ENCODE assay signal across 20 cellular contexts in the genomic region with DNA sequence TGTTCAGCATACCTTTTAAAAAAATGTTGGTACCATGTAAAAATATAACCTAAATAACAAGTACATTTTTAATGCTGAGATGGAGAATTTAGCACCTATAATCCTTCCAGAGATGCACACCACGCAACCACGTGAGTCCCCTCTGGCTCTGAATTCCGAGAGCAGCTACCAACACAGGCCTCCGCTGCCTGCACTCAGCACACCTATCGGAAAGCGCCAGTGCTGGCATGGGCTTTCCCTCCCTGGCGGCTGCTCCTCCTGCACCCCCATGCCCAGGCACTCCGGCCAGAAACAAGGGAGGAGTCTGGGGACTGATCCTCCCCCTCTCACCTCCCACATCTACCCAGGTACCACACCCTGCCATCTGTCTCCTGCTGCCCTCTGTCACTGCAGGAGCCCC. TPM values are rescaled to one million over a fixed set of nuclear protein-coding genes. Genes with fewer than 3 reads are reported as not detected.
A peak's percentile ranks its signal among the peaks of the same experiment; 100 is the strongest.
DNase-seq lines count a peak whose midpoint lies in the region; ATAC-seq and TF ChIP-seq lines count a peak whose summit lies in the region.
"Had no signal": no experiment of that assay in that cellular context is flagged by ENCODE, and none has a peak within 500 bp of the region (broad histone marks: within the 10 kb centered on the region; RNA-seq: fewer than 3 reads in every experiment).

No MANE protein-coding gene starts in this region.

- intact Hi-C loops in heart right ventricle (cut with DNase I): loop anchor here in 2 of 10 donors (5.0 kb wide), 1 partner anchor 44 kb away; no protein-coding TSS in a partner anchor

- CTCF ChIA-PET in activated naive CD4-positive, alpha-beta T cell treated with anti-CD3 and anti-CD28 coated beads, Interleukin-2, amount 10 ng/mL, durations not matched to agents 7 days and 5 days (lab: Charles Lee): no interaction called here
- CTCF ChIA-PET in WTC11 (lab: Charles Lee): interaction anchor here (1.3 to 2.5 kb wide), 2 partner anchors 22 to 44 kb away, joined by 3 to 12 read pairs; no protein-coding TSS in a partner anchor

- H3K9me3 ChIP-seq in heart right ventricle: no peaks in the 10 kb centered on the region
- H3K9me3 ChIP-seq: A549, left lung, Peyer's patch, upper lobe of left lung had no signal

- no peaks in the 10 kb centered on the region for H3K27me3 Mint-ChIP-seq in activated naive CD4-positive, alpha-beta T cell treated with anti-CD3 and anti-CD28 coated beads, Interleukin-2, amount 10 ng/mL, durations not matched to agents 7 days and 5 days
- H3K27me3 Mint-ChIP-seq in activated naive CD8-positive, alpha-beta T cell: no peaks in the 10 kb centered on the region
- H3K27me3 Mint-ChIP-seq in stimulated activated naive B cell treated with anti-CD40 and anti-IgM and Interleukin-4, amounts not matched to agents 10 μg/mL and 1 μg/mL and 100 μg/mL, for 72 hours: no peaks in the 10 kb centered on the region
- no peaks in the 10 kb centered on the region for H3K27me3 Mint-ChIP-seq in WTC11 (ENCODE audit: low read depth)
- H3K27me3 Mint-ChIP-seq: progenitor cell of endocrine pancreas had no signal

- peak overlapping the region in 2 of 10 donors; percentile 13 to 24 for H3K27ac ChIP-seq in heart right ventricle
- H3K27ac ChIP-seq: A549, HL-60, left lung, Peyer's patch, upper lobe of left lung had no signal

- H3K4me3 Mint-ChIP-seq in activated naive CD4-positive, alpha-beta T cell treated with anti-CD3 and anti-CD28 coated beads, Interleukin-2, amount 10 ng/mL, durations not matched to agents 7 days and 5 days: no peak overlapping the region
- no peak overlapping the region for H3K4me3 Mint-ChIP-seq in activated naive CD8-positive, alpha-beta T cell
- H3K4me3 Mint-ChIP-seq in stimulated activated naive B cell treated with anti-CD40 and anti-IgM and Interleukin-4, amounts not matched to agents 10 μg/mL and 1 μg/mL and 100 μg/mL, for 72 hours: no peak overlapping the region
- H3K4me3 Mint-ChIP-seq in WTC11: no peak overlapping the region

- ATAC-seq in heart right ventricle (peak; percentile 26 to 66 (median 44)), WTC11 (no peak)
- ATAC-seq in stimulated activated naive B cell treated with anti-CD40 and anti-IgM and Interleukin-4, amounts not matched to agents 10 μg/mL and 1 μg/mL and 100 μg/mL, for 72 hours (replicated peaks): no peak
- ATAC-seq: A549; left lung; stimulated activated naive CD8-positive, alpha-beta T cell treated with anti-CD3 and anti-CD28 coated beads, Interleukin-15, Interleukin-2, amounts not matched to agents 100 U/mL and 50 U/mL, for 24 hours had no signal

- WGBS in heart right ventricle, 2 donors: 58 to 61% methylated on average over 8 of the region's 8 CpGs

- no peaks in the 10 kb centered on the region for H3K36me3 ChIP-seq in heart right ventricle
- H3K36me3 ChIP-seq: left lung, Peyer's patch had no signal

- no peaks in the 10 kb centered on the region for H3K9me3 Mint-ChIP-seq in activated naive CD4-positive, alpha-beta T cell treated with anti-CD3 and anti-CD28 coated beads, Interleukin-2, amount 10 ng/mL, durations not matched to agents 7 days and 5 days
- H3K9me3 Mint-ChIP-seq in activated naive CD8-positive, alpha-beta T cell (ENCODE audit: low read depth): no peaks in the 10 kb centered on the region
- H3K9me3 Mint-ChIP-seq in stimulated activated naive B cell treated with anti-CD40 and anti-IgM and Interleukin-4, amounts not matched to agents 10 μg/mL and 1 μg/mL and 100 μg/mL, for 72 hours: no peaks in the 10 kb centered on the region
- H3K9me3 Mint-ChIP-seq in WTC11: no peaks in the 10 kb centered on the region

- peaks cover 15% of the 10 kb centered on the region for H3K36me3 Mint-ChIP-seq in activated naive CD4-positive, alpha-beta T cell treated with anti-CD3 and anti-CD28 coated beads, Interleukin-2, amount 10 ng/mL, durations not matched to agents 7 days and 5 days
- H3K36me3 Mint-ChIP-seq in activated naive CD8-positive, alpha-beta T cell: no peaks in the 10 kb centered on the region
- peaks cover 19% of the 10 kb centered on the region in 2 donors for H3K36me3 Mint-ChIP-seq in stimulated activated naive B cell treated with anti-CD40 and anti-IgM and Interleukin-4, amounts not matched to agents 10 μg/mL and 1 μg/mL and 100 μg/mL, for 72 hours
- H3K36me3 Mint-ChIP-seq in WTC11: no peaks in the 10 kb centered on the region; the same call in 1 of the 2 replicates

- peaks cover 16 to 61% (median 50%) of the 10 kb centered on the region in 9 donors for H3K4me1 ChIP-seq in heart right ventricle

- H3K4me1 Mint-ChIP-seq in activated naive CD4-positive, alpha-beta T cell treated with anti-CD3 and anti-CD28 coated beads, Interleukin-2, amount 10 ng/mL, durations not matched to agents 7 days and 5 days: peaks cover 57% of the 10 kb centered on the region
- H3K4me1 Mint-ChIP-seq in activated naive CD8-positive, alpha-beta T cell (ENCODE audit: low read depth): peaks cover 71% of the 10 kb centered on the region
- H3K4me1 Mint-ChIP-seq in stimulated activated naive B cell treated with anti-CD40 and anti-IgM and Interleukin-4, amounts not matched to agents 10 μg/mL and 1 μg/mL and 100 μg/mL, for 72 hours: peaks cover 47 to 80% of the 10 kb centered on the region in 2 donors
- H3K4me1 Mint-ChIP-seq in WTC11: peaks cover 27% of the 10 kb centered on the region

- peak overlapping the region; percentile 62 for H3K27ac Mint-ChIP-seq in activated naive CD4-positive, alpha-beta T cell treated with anti-CD3 and anti-CD28 coated beads, Interleukin-2, amount 10 ng/mL, durations not matched to agents 7 days and 5 days
- H3K27ac Mint-ChIP-seq in activated naive CD8-positive, alpha-beta T cell: peak overlapping the region; percentile 68
- peak overlapping the region; percentile 38 for H3K27ac Mint-ChIP-seq in stimulated activated naive B cell treated with anti-CD40 and anti-IgM and Interleukin-4, amounts not matched to agents 10 μg/mL and 1 μg/mL and 100 μg/mL, for 72 hours
- no peak overlapping the region for H3K27ac Mint-ChIP-seq in WTC11

- no peak for DNase-seq in activated naive CD4-positive, alpha-beta T cell treated with anti-CD3 and anti-CD28 coated beads, Interleukin-2, amount 10 ng/mL, durations not matched to agents 7 days and 5 days
- no peak for DNase-seq in activated naive CD4-positive, alpha-beta T cell (lab: John Stamatoyannopoulos, UW)
- DNase-seq in heart right ventricle: no peak
- no peak for DNase-seq in stimulated activated naive B cell treated with anti-CD40 and anti-IgM and Interleukin-4, amounts not matched to agents 10 μg/mL and 1 μg/mL and 100 μg/mL, for 72 hours
- DNase-seq in WTC11 (ENCODE audit: low spot score): no peak
- DNase-seq in medulla oblongata (ENCODE audit: extremely low spot score): no peak
- DNase-seq in activated CD4-positive, alpha-beta T cell treated with anti-CD3 and anti-CD28 coated beads for 1 hour: no peak
- DNase-seq: activated CD4-positive, alpha-beta T cell treated with anti-CD3 and anti-CD28 coated beads, Interleukin-2, amount 50 U/mL, for 1 hour; activated T-cell treated with anti-CD3 and anti-CD28 coated beads, Interleukin-2, amount 50 U/mL, for 1 hour; DMS79 treated with DMSO at 0.1 percent for 48 hours; NCI-H2081; NCI-H748 treated with DMSO at 0.1 percent for 48 hours; Peyer's patch; stimulated activated naive CD8-positive, alpha-beta T cell treated with anti-CD3 and anti-CD28 coated beads, Interleukin-15, Interleukin-2, amounts not matched to agents 100 U/mL and 50 U/mL, for 24 hours had no signal

- no peaks in the 10 kb centered on the region for H3K27me3 ChIP-seq in heart right ventricle
- H3K27me3 ChIP-seq: left lung, Peyer's patch, upper lobe of left lung had no signal

- no peak overlapping the region for H3K4me3 ChIP-seq in heart right ventricle
- H3K4me3 ChIP-seq: A549, left lung, Peyer's patch, upper lobe of left lung had no signal

- POLR2A ChIA-PET in WTC11 (lab: Charles Lee): interaction anchor here (0.6 to 1.1 kb wide), 2 partner anchors 9 to 64 kb away, joined by 3 read pairs; no protein-coding TSS in a partner anchor

- TF ChIP-seq CTCF in heart right ventricle (IDR thresholded peaks at IDR 0.05) (no peak), WTC11 (IDR thresholded peaks at IDR 0.05) (no peak)

TF ChIP-seq in WTC11, 78 proteins besides CTCF, POLR2A, EP300 and RAD21:
- TF ChIP-seq, protein P1, sequence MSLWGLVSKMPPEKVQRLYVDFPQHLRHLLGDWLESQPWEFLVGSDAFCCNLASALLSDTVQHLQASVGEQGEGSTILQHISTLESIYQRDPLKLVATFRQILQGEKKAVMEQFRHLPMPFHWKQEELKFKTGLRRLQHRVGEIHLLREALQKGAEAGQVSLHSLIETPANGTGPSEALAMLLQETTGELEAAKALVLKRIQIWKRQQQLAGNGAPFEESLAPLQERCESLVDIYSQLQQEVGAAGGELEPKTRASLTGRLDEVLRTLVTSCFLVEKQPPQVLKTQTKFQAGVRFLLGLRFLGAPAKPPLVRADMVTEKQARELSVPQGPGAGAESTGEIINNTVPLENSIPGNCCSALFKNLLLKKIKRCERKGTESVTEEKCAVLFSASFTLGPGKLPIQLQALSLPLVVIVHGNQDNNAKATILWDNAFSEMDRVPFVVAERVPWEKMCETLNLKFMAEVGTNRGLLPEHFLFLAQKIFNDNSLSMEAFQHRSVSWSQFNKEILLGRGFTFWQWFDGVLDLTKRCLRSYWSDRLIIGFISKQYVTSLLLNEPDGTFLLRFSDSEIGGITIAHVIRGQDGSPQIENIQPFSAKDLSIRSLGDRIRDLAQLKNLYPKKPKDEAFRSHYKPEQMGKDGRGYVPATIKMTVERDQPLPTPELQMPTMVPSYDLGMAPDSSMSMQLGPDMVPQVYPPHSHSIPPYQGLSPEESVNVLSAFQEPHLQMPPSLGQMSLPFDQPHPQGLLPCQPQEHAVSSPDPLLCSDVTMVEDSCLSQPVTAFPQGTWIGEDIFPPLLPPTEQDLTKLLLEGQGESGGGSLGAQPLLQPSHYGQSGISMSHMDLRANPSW (CRISPR knock-in tag; conservative IDR thresholded peaks at IDR 0.05; ENCODE audit: low read depth): no peak
- TF ChIP-seq NR2C2 (CRISPR knock-in tag; IDR thresholded peaks at IDR 0.05) (no peak), ZNF263 (CRISPR knock-in tag; IDR thresholded peaks at IDR 0.05; ENCODE audit: low read depth) (no peak)
- TF ChIP-seq, protein P2, sequence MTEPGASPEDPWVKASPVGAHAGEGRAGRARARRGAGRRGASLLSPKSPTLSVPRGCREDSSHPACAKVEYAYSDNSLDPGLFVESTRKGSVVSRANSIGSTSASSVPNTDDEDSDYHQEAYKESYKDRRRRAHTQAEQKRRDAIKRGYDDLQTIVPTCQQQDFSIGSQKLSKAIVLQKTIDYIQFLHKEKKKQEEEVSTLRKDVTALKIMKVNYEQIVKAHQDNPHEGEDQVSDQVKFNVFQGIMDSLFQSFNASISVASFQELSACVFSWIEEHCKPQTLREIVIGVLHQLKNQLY (CRISPR knock-in tag; IDR thresholded peaks at IDR 0.05): no peak
TF ChIP-seq in WTC11: peak in this region for 0.

RNA-seq across cellular contexts. Expression of a gene that starts 47.0 kb away (rescaled TPM):
- 100 to 1,000 TPM in 3 of 10 donors, 10 to 100 TPM in 7; 67.5 to 152 (median 92.7) TPM for total RNA-seq in heart right ventricle
- 100 to 1,000 TPM in 1 of 2 donors, 10 to 100 TPM in 1; 47.1 to 108 TPM for polyA plus RNA-seq in heart right ventricle
- total RNA-seq in WTC11 (2021): 116 to 144 TPM (median 121 TPM) in 3 replicates

Comparison
In these comparisons a context has a peak if more than half of its experiments do, and no peak if none do; other contexts are left out.
1. ATAC-seq: peak in heart right ventricle (8 of 8); none in stimulated activated naive B cell treated with anti-CD40 and anti-IgM and Interleukin-4, amounts not matched to agents 10 μg/mL and 1 μg/mL and 100 μg/mL, for 72 hours (0 of 2) and WTC11 (single experiment).